Comparison of ENCODE assay signal across 1 cellular context in the genomic region with DNA sequence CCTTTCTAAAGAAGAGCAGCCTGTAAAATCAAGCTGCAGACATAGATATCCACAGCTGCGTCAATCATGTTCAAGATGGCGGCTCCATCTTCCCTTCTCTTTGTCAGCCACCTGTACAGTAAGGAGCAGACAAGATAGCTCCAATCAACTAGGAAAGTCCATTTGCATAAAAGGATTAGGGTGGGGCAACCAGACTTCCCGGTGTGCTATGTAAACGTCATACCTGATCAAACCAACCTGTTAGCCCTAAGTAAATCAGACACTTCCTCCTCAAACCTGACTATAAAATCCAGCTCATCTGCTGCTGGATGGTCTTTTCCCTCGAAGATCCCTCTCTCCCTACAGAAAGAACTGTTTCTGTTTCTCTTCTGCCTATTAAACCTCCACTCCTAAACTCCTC.
TF ChIP-seq lines count a peak whose summit lies in the region.

No MANE protein-coding gene starts in this region.

TF ChIP-seq in WTC11, 78 proteins besides CTCF, POLR2A, EP300 and RAD21 (continued from another document):
- TF ChIP-seq ATF3 (CRISPR knock-in tag; conservative IDR thresholded peaks at IDR 0.05) (no peak), ZNF532 (CRISPR knock-in tag; IDR thresholded peaks at IDR 0.05; ENCODE audit: borderline replicate concordance) (no peak), ZSCAN18 (CRISPR knock-in tag; IDR thresholded peaks at IDR 0.05) (no peak)
TF ChIP-seq in WTC11: peak in this region for 0.
